In the genomic region with DNA sequence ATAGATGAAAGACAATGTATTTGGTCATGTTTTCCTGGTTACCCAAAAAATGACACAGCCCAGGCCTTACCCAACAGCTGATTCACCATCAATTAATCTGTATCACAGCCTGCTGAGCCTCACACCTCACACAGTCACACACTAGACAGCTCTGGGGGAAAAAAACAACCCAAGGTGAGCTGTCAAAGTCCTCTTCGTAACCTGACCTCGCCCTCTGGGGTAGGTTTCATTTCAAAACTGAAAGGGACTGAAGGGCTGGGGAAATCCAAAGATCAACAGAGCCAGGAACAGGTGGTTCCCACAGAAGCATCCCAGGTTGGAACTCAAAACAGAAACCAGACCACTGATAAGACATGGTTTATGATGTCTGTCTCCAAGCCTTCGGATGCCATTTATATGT, we compare ENCODE assay signal across 8 cellular contexts. TPM values are rescaled to one million over a fixed set of nuclear protein-coding genes. Genes with fewer than 3 reads are reported as not detected.
DNase-seq lines count a peak whose midpoint lies in the region; ATAC-seq and TF ChIP-seq lines count a peak whose summit lies in the region.
"Had no signal": no experiment of that assay in that cellular context is flagged by ENCODE, and none has a peak within 500 bp of the region (broad histone marks: within the 10 kb centered on the region; RNA-seq: fewer than 3 reads in every experiment).

No MANE protein-coding gene starts in this region.

- H3K4me3 ChIP-seq in right lobe of liver (no peak overlapping the region), foreskin fibroblast (ENCODE audit: low read depth in 1 of 2, low read length in 2 of 2) (no peak overlapping the region)
- H3K4me3 ChIP-seq: SJCRH30 had no signal

- H3K36me3 ChIP-seq in right lobe of liver: peaks cover 0 to 24% (median 2%) of the 10 kb centered on the region in 4 donors

- H3K4me1 ChIP-seq in right lobe of liver: peaks cover 0 to 25% (median 8%) of the 10 kb centered on the region in 4 donors

- H3K27me3 Mint-ChIP-seq in stimulated activated naive CD8-positive, alpha-beta T cell treated with anti-CD3 and anti-CD28 coated beads, Interleukin-15, Interleukin-2, amounts not matched to agents 100 ng/mL and 50 ng/mL, for 24 hours: no peaks in the 10 kb centered on the region

- H3K9me3 ChIP-seq in right lobe of liver: no peaks in the 10 kb centered on the region

- intact Hi-C loops in right lobe of liver (cut with DNase I): loop anchor here (10.0 kb wide), 2 partner anchors 134 to 154 kb away; partner anchors contain the start of gene MXD1 (in 1 of the 2)

- peaks cover 52% of the 10 kb centered on the region for H3K36me3 Mint-ChIP-seq in stimulated activated naive CD8-positive, alpha-beta T cell treated with anti-CD3 and anti-CD28 coated beads, Interleukin-15, Interleukin-2, amounts not matched to agents 100 ng/mL and 50 ng/mL, for 24 hours (ENCODE audit: low read depth)

- no peaks in the 10 kb centered on the region for H3K9me3 Mint-ChIP-seq in stimulated activated naive CD8-positive, alpha-beta T cell treated with anti-CD3 and anti-CD28 coated beads, Interleukin-15, Interleukin-2, amounts not matched to agents 100 ng/mL and 50 ng/mL, for 24 hours

- peak overlapping the region; percentile 64 for H3K4me3 Mint-ChIP-seq in stimulated activated naive CD8-positive, alpha-beta T cell treated with anti-CD3 and anti-CD28 coated beads, Interleukin-15, Interleukin-2, amounts not matched to agents 100 ng/mL and 50 ng/mL, for 24 hours

- peak; percentile 62 for ATAC-seq in GM21367 (IDR thresholded peaks at IDR 0.05; ENCODE audit: unreplicated experiment)
- ATAC-seq in HG03571 (IDR thresholded peaks at IDR 0.05; ENCODE audit: unreplicated experiment): peak; percentile 71
- peak; percentile 89 to 94 (median 90) for ATAC-seq in right lobe of liver

- H3K27ac ChIP-seq in right lobe of liver: peak overlapping the region; percentile 84 to 96 (median 85)
- H3K27ac ChIP-seq: SJCRH30 had no signal

- peak; percentile 70 to 76 for DNase-seq in activated T-cell treated with anti-CD3 and anti-CD28 coated beads, Interleukin-2, amount 50 U/mL, for 48 hours
- DNase-seq in right lobe of liver (peak in 2 of 3 donors; percentile 35 to 80), foreskin fibroblast (no peak), AG20443 (ENCODE audit: low spot score) (no peak)

- 21% methylated on average over 3 of the region's 3 CpGs for WGBS in right lobe of liver (ENCODE audit: insufficient coverage, low coverage, low lambda C conversion rate, missing lambda C conversion rate)

- TF ChIP-seq CTCF in right lobe of liver (IDR thresholded peaks at IDR 0.05) (no peak), foreskin fibroblast (IDR thresholded peaks at IDR 0.05; ENCODE audit: low read depth, low read length) (no peak)

- H3K27ac Mint-ChIP-seq in stimulated activated naive CD8-positive, alpha-beta T cell treated with anti-CD3 and anti-CD28 coated beads, Interleukin-15, Interleukin-2, amounts not matched to agents 100 ng/mL and 50 ng/mL, for 24 hours: peak overlapping the region; percentile 93

- peaks cover 51% of the 10 kb centered on the region for H3K4me1 Mint-ChIP-seq in stimulated activated naive CD8-positive, alpha-beta T cell treated with anti-CD3 and anti-CD28 coated beads, Interleukin-15, Interleukin-2, amounts not matched to agents 100 ng/mL and 50 ng/mL, for 24 hours (ENCODE audit: low read depth)

- no peaks in the 10 kb centered on the region for H3K27me3 ChIP-seq in right lobe of liver
- H3K27me3 ChIP-seq: SJCRH30 had no signal

- TF ChIP-seq POLR2A in right lobe of liver (IDR thresholded peaks at IDR 0.05): no peak

RNA-seq across cellular contexts. Expression of gene PCBP1, which starts 18.2 kb away (rescaled TPM):
- total RNA-seq in right lobe of liver: 100 to 1,000 TPM; 147 to 220 (median 178) TPM

Comparison
In these comparisons a context has a peak if more than half of its experiments do, and no peak if none do; other contexts are left out.
1. DNase-seq: peak in activated T-cell treated with anti-CD3 and anti-CD28 coated beads, Interleukin-2, amount 50 U/mL, for 48 hours (2 of 2) and right lobe of liver (2 of 3); none in foreskin fibroblast (0 of 2) and AG20443 (single experiment).
2. Peak in every context shown above with its lines, with median percentiles within 50 percentile points of each other: ATAC-seq.